Comparison of ENCODE assay signal across 1 cellular context in the genomic region with DNA sequence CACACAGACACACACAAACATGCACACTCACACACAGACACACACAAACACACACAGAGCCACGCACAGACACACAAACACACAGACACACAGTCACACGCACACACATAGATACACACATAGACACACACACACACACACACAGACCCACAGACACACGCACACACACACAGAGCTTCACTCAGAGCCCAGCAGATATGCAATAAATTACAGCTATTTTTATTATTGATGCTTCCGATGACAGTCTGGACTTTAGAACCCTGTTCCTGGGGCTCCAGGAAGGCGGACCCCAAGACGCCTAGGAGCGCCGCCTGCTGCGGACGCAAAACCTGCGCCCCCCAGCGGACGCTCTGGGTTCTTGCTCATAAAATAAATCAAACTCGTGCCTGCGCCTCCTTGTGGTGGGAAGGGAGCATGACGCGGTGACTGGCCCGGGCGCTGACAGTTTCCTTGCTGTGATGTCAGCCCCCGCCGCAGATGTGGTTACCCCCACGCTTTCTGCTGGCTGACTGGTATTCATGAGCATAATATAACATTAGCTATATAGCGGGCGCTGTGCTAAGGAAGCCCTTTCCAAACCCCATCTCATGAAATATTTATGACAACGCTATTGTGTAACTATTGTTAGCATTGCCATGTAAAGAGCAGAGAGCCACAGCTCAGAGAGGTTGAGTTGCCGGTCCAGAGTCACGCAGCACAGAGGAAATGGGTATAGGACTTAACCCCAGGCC.
TF ChIP-seq lines count a peak whose summit lies in the region.

No MANE protein-coding gene starts in this region.

TF ChIP-seq in HEK293, 187 proteins besides CTCF, POLR2A, EP300 and RAD21 (continued from another document):
- TF ChIP-seq, protein P1, sequence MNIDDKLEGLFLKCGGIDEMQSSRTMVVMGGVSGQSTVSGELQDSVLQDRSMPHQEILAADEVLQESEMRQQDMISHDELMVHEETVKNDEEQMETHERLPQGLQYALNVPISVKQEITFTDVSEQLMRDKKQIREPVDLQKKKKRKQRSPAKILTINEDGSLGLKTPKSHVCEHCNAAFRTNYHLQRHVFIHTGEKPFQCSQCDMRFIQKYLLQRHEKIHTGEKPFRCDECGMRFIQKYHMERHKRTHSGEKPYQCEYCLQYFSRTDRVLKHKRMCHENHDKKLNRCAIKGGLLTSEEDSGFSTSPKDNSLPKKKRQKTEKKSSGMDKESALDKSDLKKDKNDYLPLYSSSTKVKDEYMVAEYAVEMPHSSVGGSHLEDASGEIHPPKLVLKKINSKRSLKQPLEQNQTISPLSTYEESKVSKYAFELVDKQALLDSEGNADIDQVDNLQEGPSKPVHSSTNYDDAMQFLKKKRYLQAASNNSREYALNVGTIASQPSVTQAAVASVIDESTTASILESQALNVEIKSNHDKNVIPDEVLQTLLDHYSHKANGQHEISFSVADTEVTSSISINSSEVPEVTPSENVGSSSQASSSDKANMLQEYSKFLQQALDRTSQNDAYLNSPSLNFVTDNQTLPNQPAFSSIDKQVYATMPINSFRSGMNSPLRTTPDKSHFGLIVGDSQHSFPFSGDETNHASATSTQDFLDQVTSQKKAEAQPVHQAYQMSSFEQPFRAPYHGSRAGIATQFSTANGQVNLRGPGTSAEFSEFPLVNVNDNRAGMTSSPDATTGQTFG (tag by site-specific recombination; IDR thresholded peaks at IDR 0.05; ENCODE audit: borderline replicate concordance) = no peak
- TF ChIP-seq, protein P2, sequence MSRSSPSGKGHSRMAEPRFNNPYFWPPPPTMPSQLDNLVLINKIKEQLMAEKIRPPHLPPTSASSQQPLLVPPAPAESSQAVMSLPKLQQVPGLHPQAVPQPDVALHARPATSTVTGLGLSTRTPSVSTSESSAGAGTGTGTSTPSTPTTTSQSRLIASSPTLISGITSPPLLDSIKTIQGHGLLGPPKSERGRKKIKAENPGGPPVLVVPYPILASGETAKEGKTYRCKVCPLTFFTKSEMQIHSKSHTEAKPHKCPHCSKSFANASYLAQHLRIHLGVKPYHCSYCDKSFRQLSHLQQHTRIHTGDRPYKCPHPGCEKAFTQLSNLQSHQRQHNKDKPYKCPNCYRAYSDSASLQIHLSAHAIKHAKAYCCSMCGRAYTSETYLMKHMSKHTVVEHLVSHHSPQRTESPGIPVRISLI (tag by site-specific recombination; IDR thresholded peaks at IDR 0.05) = no peak
- TF ChIP-seq ZNF112 (tag by site-specific recombination; IDR thresholded peaks at IDR 0.05) (no peak), KLF9 (tag by site-specific recombination; IDR thresholded peaks at IDR 0.05; ENCODE audit: low read depth) (no peak), ZNF501 (tag by site-specific recombination; IDR thresholded peaks at IDR 0.05) (peak; percentile 81; the same call in 1 of the 2 replicates), ZNF23 (tag by site-specific recombination; IDR thresholded peaks at IDR 0.05; ENCODE audit: borderline replicate concordance) (no peak), ZNF19 (tag by site-specific recombination; IDR thresholded peaks at IDR 0.05; ENCODE audit: low read depth) (no peak), ZFP37 (tag by site-specific recombination; IDR thresholded peaks at IDR 0.05) (no peak), ZNF423 (tag by site-specific recombination; IDR thresholded peaks at IDR 0.05) (no peak), ZNF302 (tag by site-specific recombination; IDR thresholded peaks at IDR 0.05; ENCODE audit: low read depth) (no peak), HOXD13 (CRISPR knock-in tag; IDR thresholded peaks at IDR 0.05; ENCODE audit: borderline replicate concordance) (no peak)
- TF ChIP-seq, protein P3, sequence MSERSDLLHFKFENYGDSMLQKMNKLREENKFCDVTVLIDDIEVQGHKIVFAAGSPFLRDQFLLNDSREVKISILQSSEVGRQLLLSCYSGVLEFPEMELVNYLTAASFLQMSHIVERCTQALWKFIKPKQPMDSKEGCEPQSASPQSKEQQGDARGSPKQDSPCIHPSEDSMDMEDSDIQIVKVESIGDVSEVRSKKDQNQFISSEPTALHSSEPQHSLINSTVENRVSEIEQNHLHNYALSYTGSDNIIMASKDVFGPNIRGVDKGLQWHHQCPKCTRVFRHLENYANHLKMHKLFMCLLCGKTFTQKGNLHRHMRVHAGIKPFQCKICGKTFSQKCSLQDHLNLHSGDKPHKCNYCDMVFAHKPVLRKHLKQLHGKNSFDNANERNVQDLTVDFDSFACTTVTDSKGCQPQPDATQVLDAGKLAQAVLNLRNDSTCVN (tag by site-specific recombination; optimal IDR thresholded peaks at IDR 0.05) = peak; percentile 22
- TF ChIP-seq, protein P4, sequence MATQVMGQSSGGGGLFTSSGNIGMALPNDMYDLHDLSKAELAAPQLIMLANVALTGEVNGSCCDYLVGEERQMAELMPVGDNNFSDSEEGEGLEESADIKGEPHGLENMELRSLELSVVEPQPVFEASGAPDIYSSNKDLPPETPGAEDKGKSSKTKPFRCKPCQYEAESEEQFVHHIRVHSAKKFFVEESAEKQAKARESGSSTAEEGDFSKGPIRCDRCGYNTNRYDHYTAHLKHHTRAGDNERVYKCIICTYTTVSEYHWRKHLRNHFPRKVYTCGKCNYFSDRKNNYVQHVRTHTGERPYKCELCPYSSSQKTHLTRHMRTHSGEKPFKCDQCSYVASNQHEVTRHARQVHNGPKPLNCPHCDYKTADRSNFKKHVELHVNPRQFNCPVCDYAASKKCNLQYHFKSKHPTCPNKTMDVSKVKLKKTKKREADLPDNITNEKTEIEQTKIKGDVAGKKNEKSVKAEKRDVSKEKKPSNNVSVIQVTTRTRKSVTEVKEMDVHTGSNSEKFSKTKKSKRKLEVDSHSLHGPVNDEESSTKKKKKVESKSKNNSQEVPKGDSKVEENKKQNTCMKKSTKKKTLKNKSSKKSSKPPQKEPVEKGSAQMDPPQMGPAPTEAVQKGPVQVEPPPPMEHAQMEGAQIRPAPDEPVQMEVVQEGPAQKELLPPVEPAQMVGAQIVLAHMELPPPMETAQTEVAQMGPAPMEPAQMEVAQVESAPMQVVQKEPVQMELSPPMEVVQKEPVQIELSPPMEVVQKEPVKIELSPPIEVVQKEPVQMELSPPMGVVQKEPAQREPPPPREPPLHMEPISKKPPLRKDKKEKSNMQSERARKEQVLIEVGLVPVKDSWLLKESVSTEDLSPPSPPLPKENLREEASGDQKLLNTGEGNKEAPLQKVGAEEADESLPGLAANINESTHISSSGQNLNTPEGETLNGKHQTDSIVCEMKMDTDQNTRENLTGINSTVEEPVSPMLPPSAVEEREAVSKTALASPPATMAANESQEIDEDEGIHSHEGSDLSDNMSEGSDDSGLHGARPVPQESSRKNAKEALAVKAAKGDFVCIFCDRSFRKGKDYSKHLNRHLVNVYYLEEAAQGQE (tag by site-specific recombination; IDR thresholded peaks at IDR 0.05) = no peak; the same call in 1 of the 2 replicates
- TF ChIP-seq, protein P5, sequence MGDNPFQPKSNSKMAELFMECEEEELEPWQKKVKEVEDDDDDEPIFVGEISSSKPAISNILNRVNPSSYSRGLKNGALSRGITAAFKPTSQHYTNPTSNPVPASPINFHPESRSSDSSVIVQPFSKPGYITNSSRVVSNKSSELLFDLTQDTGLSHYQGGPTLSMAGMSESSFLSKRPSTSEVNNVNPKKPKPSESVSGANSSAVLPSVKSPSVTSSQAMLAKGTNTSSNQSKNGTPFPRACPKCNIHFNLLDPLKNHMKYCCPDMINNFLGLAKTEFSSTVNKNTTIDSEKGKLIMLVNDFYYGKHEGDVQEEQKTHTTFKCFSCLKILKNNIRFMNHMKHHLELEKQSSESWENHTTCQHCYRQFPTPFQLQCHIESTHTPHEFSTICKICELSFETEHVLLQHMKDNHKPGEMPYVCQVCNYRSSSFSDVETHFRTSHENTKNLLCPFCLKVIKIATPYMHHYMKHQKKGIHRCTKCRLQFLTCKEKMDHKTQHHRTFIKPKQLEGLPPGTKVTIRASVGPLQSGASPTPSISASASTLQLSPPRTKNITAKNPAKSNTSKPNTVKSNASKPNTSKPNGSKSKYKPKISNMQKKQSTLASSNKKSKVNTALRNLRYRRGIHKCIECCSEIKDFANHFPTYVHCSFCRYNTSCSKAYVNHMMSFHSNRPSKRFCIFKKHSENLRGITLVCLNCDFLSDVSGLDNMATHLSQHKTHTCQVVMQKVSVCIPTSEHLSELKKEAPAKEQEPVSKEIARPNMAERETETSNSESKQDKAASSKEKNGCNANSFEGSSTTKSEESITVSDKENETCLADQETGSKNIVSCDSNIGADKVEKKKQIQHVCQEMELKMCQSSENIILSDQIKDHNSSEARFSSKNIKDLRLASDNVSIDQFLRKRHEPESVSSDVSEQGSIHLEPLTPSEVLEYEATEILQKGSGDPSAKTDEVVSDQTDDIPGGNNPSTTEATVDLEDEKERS (tag by site-specific recombination; IDR thresholded peaks at IDR 0.05) = 0 out of 2 replicates have a peak, but pooled peaks have one; percentile 23
